ENCODE assay signal across 10 cellular contexts in the genomic region with DNA sequence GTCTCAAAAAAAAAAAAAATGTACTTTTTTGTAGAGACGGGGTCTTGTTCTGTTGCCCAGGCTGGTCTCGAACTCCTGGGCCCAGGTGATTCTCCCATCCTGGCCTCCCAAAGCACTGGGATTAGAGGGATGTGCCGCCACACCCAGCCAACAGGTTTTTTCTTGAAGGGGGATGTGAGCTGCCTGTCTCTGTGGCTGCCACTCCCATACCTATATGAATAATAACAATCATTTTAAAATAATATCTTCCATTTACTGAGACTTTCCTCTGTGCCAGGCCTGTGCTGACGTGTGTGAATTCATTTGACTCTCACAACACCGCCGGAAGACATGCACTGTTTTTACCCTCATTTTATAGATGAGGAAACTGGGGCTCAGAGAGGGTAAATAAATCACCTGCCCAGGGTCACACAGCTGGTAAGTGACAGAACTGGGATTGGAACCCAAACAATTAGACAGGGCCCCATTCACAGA. TPM values are rescaled to one million over a fixed set of nuclear protein-coding genes. Genes with fewer than 3 reads are reported as not detected.
DNase-seq lines count a peak whose midpoint lies in the region; ATAC-seq and TF ChIP-seq lines count a peak whose summit lies in the region.
"Had no signal": no experiment of that assay in that cellular context is flagged by ENCODE, and none has a peak within 500 bp of the region (broad histone marks: within the 10 kb centered on the region; RNA-seq: fewer than 3 reads in every experiment).

No MANE protein-coding gene starts in this region.

- no peak for DNase-seq in activated CD4-positive, alpha-beta T cell treated with anti-CD3 and anti-CD28 coated beads for 36 hours
- no peak for DNase-seq in activated CD4-positive, alpha-beta T cell treated with anti-CD3 and anti-CD28 coated beads for 48 hours
- peak; percentile 49 for DNase-seq in amniotic epithelial cell (ENCODE audit: low read depth)
- DNase-seq in right lobe of liver, result no peak
- DNase-seq in thoracic aorta (ENCODE audit: low spot score), result no peak
- no peak for DNase-seq in NCI-H446 (lab: John Stamatoyannopoulos, UW)
- DNase-seq in GM19240 (ENCODE audit: insufficient read length, low spot score), result no peak
- no peak for DNase-seq in effector memory CD8-positive, alpha-beta T cell
- DNase-seq: stimulated activated CD4-positive, alpha-beta T cell treated with anti-CD3 and anti-CD28 coated beads, Interleukin-4, amount 100 ng/mL, for 24 hours had no signal

- H3K9me3 ChIP-seq in right lobe of liver, result no peaks in the 10 kb centered on the region
- H3K9me3 ChIP-seq in thoracic aorta, result no peaks in the 10 kb centered on the region

- peak overlapping the region; percentile 75 to 92 (median 85) for H3K27ac ChIP-seq in right lobe of liver
- peak overlapping the region; percentile 67 to 70 for H3K27ac ChIP-seq in thoracic aorta

- peak overlapping the region; percentile 37 for H3K27ac Mint-ChIP-seq in activated CD4-positive, alpha-beta T cell treated with anti-CD3 and anti-CD28 coated beads for 36 hours
- no peak overlapping the region for H3K27ac Mint-ChIP-seq in effector memory CD8-positive, alpha-beta T cell
- H3K27ac Mint-ChIP-seq: activated naive CD4-positive, alpha-beta T cell treated with anti-CD3 and anti-CD28 coated beads, Interleukin-2, amount 50 U/mL, for 24 hours had no signal

- H3K4me3 Mint-ChIP-seq in activated CD4-positive, alpha-beta T cell treated with anti-CD3 and anti-CD28 coated beads for 36 hours, result no peak overlapping the region
- no peak overlapping the region for H3K4me3 Mint-ChIP-seq in effector memory CD8-positive, alpha-beta T cell
- H3K4me3 Mint-ChIP-seq: activated naive CD4-positive, alpha-beta T cell treated with anti-CD3 and anti-CD28 coated beads, Interleukin-2, amount 50 U/mL, for 24 hours had no signal

- WGBS in right lobe of liver (ENCODE audit: insufficient coverage, low coverage, low lambda C conversion rate, missing lambda C conversion rate), result 30% methylated on average over 4 of the region's 6 CpGs

- H3K4me1 ChIP-seq in right lobe of liver, result peaks cover 0 to 86% (median 47%) of the 10 kb centered on the region in 4 donors
- H3K4me1 ChIP-seq in thoracic aorta (ENCODE audit: control insufficient read depth in 1 of 2, low read depth in 2 of 2), result peaks cover 50 to 75% of the 10 kb centered on the region in 2 donors

- no peak for TF ChIP-seq POLR2A in right lobe of liver (IDR thresholded peaks at IDR 0.05)

- no peaks in the 10 kb centered on the region for H3K27me3 Mint-ChIP-seq in activated CD4-positive, alpha-beta T cell treated with anti-CD3 and anti-CD28 coated beads for 36 hours
- no peaks in the 10 kb centered on the region for H3K27me3 Mint-ChIP-seq in effector memory CD8-positive, alpha-beta T cell
- H3K27me3 Mint-ChIP-seq: activated naive CD4-positive, alpha-beta T cell treated with anti-CD3 and anti-CD28 coated beads, Interleukin-2, amount 50 U/mL, for 24 hours had no signal

- H3K4me3 ChIP-seq in right lobe of liver (no peak overlapping the region), thoracic aorta (no peak overlapping the region)

- POLR2A ChIA-PET in activated CD4-positive, alpha-beta T cell treated with anti-CD3 and anti-CD28 coated beads for 36 hours (lab: Charles Lee), result interaction anchor here (1.6 kb wide), 1 partner anchor 12 kb away, joined by 5 read pairs; no protein-coding TSS in a partner anchor

- H3K36me3 Mint-ChIP-seq in activated CD4-positive, alpha-beta T cell treated with anti-CD3 and anti-CD28 coated beads for 36 hours (ENCODE audit: low read depth), result no peaks in the 10 kb centered on the region
- peaks cover 3% of the 10 kb centered on the region for H3K36me3 Mint-ChIP-seq in effector memory CD8-positive, alpha-beta T cell (ENCODE audit: insufficient read depth)
- H3K36me3 Mint-ChIP-seq: activated naive CD4-positive, alpha-beta T cell treated with anti-CD3 and anti-CD28 coated beads, Interleukin-2, amount 50 U/mL, for 24 hours had no signal

- H3K9me3 Mint-ChIP-seq in activated CD4-positive, alpha-beta T cell treated with anti-CD3 and anti-CD28 coated beads for 36 hours (ENCODE audit: low read depth), result no peaks in the 10 kb centered on the region
- no peaks in the 10 kb centered on the region for H3K9me3 Mint-ChIP-seq in effector memory CD8-positive, alpha-beta T cell
- H3K9me3 Mint-ChIP-seq: activated naive CD4-positive, alpha-beta T cell treated with anti-CD3 and anti-CD28 coated beads, Interleukin-2, amount 50 U/mL, for 24 hours had no signal

- no peaks in the 10 kb centered on the region for H3K36me3 ChIP-seq in right lobe of liver
- H3K36me3 ChIP-seq in thoracic aorta, result no peaks in the 10 kb centered on the region

- ATAC-seq in activated CD4-positive, alpha-beta T cell treated with anti-CD3 and anti-CD28 coated beads for 36 hours, result peak; percentile 55
- peak; percentile 1 to 5 (median 2) for ATAC-seq in right lobe of liver
- peak; percentile 3 for ATAC-seq in thoracic aorta (ENCODE audit: insufficient number of reproducible peaks, low FRiP score, low read depth)
- no peak for ATAC-seq in effector memory CD8-positive, alpha-beta T cell (replicated peaks)

- TF ChIP-seq CTCF in right lobe of liver (IDR thresholded peaks at IDR 0.05), result no peak
- no peak for TF ChIP-seq CTCF in thoracic aorta (IDR thresholded peaks at IDR 0.05)

- H3K4me1 Mint-ChIP-seq in activated CD4-positive, alpha-beta T cell treated with anti-CD3 and anti-CD28 coated beads for 36 hours, result peaks cover 9% of the 10 kb centered on the region
- H3K4me1 Mint-ChIP-seq in effector memory CD8-positive, alpha-beta T cell (ENCODE audit: low read depth in 2 of 2), result peaks cover 16 to 18% of the 10 kb centered on the region in 2 donors

- H3K27me3 ChIP-seq in right lobe of liver (no peaks in the 10 kb centered on the region), thoracic aorta (replicated peaks; ENCODE audit: insufficient read depth) (no peaks in the 10 kb centered on the region)

- CTCF ChIA-PET in activated CD4-positive, alpha-beta T cell treated with anti-CD3 and anti-CD28 coated beads for 36 hours (lab: Charles Lee), result interaction anchor here (0.8 to 2.4 kb wide), 2 partner anchors 29 to 51 kb away, joined by 3 to 6 read pairs; no protein-coding TSS in a partner anchor

- intact Hi-C loops in activated CD4-positive, alpha-beta T cell treated with anti-CD3 and anti-CD28 coated beads for 36 hours (cut with DNase I, micrococcal nuclease), result no loop called here
- intact Hi-C loops in right lobe of liver (cut with DNase I), result no loop called here

RNA-seq across cellular contexts. Expression of gene BCL3, which starts 7.2 kb away (rescaled TPM):
- 10 to 100 TPM; 56.2 to 81.5 TPM for total RNA-seq in activated CD4-positive, alpha-beta T cell treated with anti-CD3 and anti-CD28 coated beads for 36 hours
- total RNA-seq in right lobe of liver, result 10 to 100 TPM; 24.1 to 95.6 (median 31.3) TPM
- total RNA-seq in thoracic aorta, result 10 to 100 TPM; 43.1 to 77.9 TPM

RNA-seq across cellular contexts. Expression of gene CBLC, which starts 36.4 kb away (rescaled TPM):
- total RNA-seq in activated CD4-positive, alpha-beta T cell treated with anti-CD3 and anti-CD28 coated beads for 36 hours, result not detected
- total RNA-seq in right lobe of liver, result 10 to 100 TPM in 5 of 6 experiments, 1 to 10 TPM in 1; 9.8 to 19.4 (median 15.6) TPM
- under 1 TPM in 1 of 2 donors, not detected in 1; 0.42 TPM for total RNA-seq in thoracic aorta

RNA-seq across cellular contexts. Expression of gene CEACAM16, which starts 42.3 kb away (rescaled TPM):
- total RNA-seq in activated CD4-positive, alpha-beta T cell treated with anti-CD3 and anti-CD28 coated beads for 36 hours, result not detected
- not detected for total RNA-seq in right lobe of liver
- total RNA-seq in thoracic aorta, result not detected

Comparison
In these comparisons a context has a peak if more than half of its experiments do, and no peak if none do; other contexts are left out.
1. RNA of gene CBLC, which starts 36.4 kb away (total RNA-seq): 9.8 to 19.4 TPM in right lobe of liver; 0.42 TPM in thoracic aorta and not detected in activated CD4-positive, alpha-beta T cell treated with anti-CD3 and anti-CD28 coated beads for 36 hours; every median in the first group is over 4 times any median in the second.